Comparison of ENCODE assay signal across 1 cellular context in genomic region chr3:102307442-102307841, GRCh38.
TF ChIP-seq lines count a peak whose summit lies in the region.

No MANE protein-coding gene starts in this region.

TF ChIP-seq in WTC11, 78 proteins besides CTCF, POLR2A, EP300 and RAD21 (continued from another document):
- TF ChIP-seq, protein P1, sequence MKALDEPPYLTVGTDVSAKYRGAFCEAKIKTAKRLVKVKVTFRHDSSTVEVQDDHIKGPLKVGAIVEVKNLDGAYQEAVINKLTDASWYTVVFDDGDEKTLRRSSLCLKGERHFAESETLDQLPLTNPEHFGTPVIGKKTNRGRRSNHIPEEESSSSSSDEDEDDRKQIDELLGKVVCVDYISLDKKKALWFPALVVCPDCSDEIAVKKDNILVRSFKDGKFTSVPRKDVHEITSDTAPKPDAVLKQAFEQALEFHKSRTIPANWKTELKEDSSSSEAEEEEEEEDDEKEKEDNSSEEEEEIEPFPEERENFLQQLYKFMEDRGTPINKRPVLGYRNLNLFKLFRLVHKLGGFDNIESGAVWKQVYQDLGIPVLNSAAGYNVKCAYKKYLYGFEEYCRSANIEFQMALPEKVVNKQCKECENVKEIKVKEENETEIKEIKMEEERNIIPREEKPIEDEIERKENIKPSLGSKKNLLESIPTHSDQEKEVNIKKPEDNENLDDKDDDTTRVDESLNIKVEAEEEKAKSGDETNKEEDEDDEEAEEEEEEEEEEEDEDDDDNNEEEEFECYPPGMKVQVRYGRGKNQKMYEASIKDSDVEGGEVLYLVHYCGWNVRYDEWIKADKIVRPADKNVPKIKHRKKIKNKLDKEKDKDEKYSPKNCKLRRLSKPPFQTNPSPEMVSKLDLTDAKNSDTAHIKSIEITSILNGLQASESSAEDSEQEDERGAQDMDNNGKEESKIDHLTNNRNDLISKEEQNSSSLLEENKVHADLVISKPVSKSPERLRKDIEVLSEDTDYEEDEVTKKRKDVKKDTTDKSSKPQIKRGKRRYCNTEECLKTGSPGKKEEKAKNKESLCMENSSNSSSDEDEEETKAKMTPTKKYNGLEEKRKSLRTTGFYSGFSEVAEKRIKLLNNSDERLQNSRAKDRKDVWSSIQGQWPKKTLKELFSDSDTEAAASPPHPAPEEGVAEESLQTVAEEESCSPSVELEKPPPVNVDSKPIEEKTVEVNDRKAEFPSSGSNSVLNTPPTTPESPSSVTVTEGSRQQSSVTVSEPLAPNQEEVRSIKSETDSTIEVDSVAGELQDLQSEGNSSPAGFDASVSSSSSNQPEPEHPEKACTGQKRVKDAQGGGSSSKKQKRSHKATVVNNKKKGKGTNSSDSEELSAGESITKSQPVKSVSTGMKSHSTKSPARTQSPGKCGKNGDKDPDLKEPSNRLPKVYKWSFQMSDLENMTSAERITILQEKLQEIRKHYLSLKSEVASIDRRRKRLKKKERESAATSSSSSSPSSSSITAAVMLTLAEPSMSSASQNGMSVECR (CRISPR knock-in tag; IDR thresholded peaks at IDR 0.05; ENCODE audit: borderline replicate concordance), result no peak
- TF ChIP-seq, protein P2, sequence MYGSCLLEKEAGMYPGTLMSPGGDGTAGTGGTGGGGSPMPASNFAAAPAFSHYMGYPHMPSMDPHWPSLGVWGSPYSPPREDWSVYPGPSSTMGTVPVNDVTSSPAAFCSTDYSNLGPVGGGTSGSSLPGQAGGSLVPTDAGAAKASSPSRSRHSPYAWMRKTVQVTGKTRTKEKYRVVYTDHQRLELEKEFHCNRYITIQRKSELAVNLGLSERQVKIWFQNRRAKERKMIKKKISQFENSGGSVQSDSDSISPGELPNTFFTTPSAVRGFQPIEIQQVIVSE (CRISPR knock-in tag; IDR thresholded peaks at IDR 0.05; ENCODE audit: borderline replicate concordance), result no peak
- TF ChIP-seq AR (CRISPR knock-in tag; IDR thresholded peaks at IDR 0.05) (no peak), ELF4 (CRISPR knock-in tag; IDR thresholded peaks at IDR 0.05; ENCODE audit: low read depth) (no peak), SP1 (CRISPR knock-in tag; conservative IDR thresholded peaks at IDR 0.05) (no peak), RELA (CRISPR knock-in tag; IDR thresholded peaks at IDR 0.05; ENCODE audit: borderline replicate concordance) (no peak), ATF2 (CRISPR knock-in tag; IDR thresholded peaks at IDR 0.05; ENCODE audit: borderline replicate concordance, low read depth) (no peak)
- TF ChIP-seq, protein P3, sequence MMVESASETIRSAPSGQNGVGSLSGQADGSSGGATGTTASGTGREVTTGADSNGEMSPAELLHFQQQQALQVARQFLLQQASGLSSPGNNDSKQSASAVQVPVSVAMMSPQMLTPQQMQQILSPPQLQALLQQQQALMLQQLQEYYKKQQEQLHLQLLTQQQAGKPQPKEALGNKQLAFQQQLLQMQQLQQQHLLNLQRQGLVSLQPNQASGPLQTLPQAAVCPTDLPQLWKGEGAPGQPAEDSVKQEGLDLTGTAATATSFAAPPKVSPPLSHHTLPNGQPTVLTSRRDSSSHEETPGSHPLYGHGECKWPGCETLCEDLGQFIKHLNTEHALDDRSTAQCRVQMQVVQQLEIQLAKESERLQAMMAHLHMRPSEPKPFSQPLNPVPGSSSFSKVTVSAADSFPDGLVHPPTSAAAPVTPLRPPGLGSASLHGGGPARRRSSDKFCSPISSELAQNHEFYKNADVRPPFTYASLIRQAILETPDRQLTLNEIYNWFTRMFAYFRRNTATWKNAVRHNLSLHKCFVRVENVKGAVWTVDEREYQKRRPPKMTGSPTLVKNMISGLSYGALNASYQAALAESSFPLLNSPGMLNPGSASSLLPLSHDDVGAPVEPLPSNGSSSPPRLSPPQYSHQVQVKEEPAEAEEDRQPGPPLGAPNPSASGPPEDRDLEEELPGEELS (CRISPR knock-in tag; IDR thresholded peaks at IDR 0.05), result no peak
